ENCODE assay signal across 9 cellular contexts in genomic region chr10:79116801-79117723, GRCh38. TPM values are rescaled to one million over a fixed set of nuclear protein-coding genes. Genes with fewer than 3 reads are reported as not detected.
DNase-seq lines count a peak whose midpoint lies in the region; ATAC-seq and TF ChIP-seq lines count a peak whose summit lies in the region.
"Had no signal": no experiment of that assay in that cellular context is flagged by ENCODE, and none has a peak within 500 bp of the region (broad histone marks: within the 10 kb centered on the region; RNA-seq: fewer than 3 reads in every experiment).

No MANE protein-coding gene starts in this region.

- H3K4me1 ChIP-seq in adrenal gland (replicated peaks in 1 of 2), result peaks cover 27 to 48% of the 10 kb centered on the region in 2 donors
- H3K4me1 ChIP-seq in foreskin keratinocyte, result no peaks in the 10 kb centered on the region
- H3K4me1 ChIP-seq in hepatocyte (ENCODE audit: insufficient read depth), result peaks cover 48% of the 10 kb centered on the region

- TF ChIP-seq POLR2A in adrenal gland (IDR thresholded peaks at IDR 0.05), result no peak

- ATAC-seq in GM18868 (IDR thresholded peaks at IDR 0.05; ENCODE audit: unreplicated experiment) (peak; percentile 63), HG02678 (IDR thresholded peaks at IDR 0.05; ENCODE audit: unreplicated experiment) (peak; percentile 87), foreskin keratinocyte (no peak)
- peak in 1 of 2 donors; percentile 26 for ATAC-seq in natural killer cell treated with Interleukin-12 subunit alpha and Interleukin-12 subunit beta and Interleukin-15 and Interleukin-18, amount 100 ng/mL, for 72 hours

- H3K79me2 ChIP-seq in hepatocyte, result peaks cover 98% of the 10 kb centered on the region

- H3K27me3 ChIP-seq in adrenal gland (no peaks in the 10 kb centered on the region), foreskin keratinocyte (no peaks in the 10 kb centered on the region), hepatocyte (no peaks in the 10 kb centered on the region)

- no peak overlapping the region for H2AFZ ChIP-seq in hepatocyte

- H3K9me3 ChIP-seq in adrenal gland (replicated peaks in 1 of 3), result no peaks in the 10 kb centered on the region
- H3K9me3 ChIP-seq in hepatocyte (ENCODE audit: low read depth), result no peaks in the 10 kb centered on the region

- peak overlapping the region; percentile 39 for H3K4me3 Mint-ChIP-seq in natural killer cell treated with Interleukin-12 subunit alpha and Interleukin-12 subunit beta and Interleukin-15 and Interleukin-18, amount 100 ng/mL, for 72 hours

- H3K9me3 Mint-ChIP-seq in natural killer cell treated with Interleukin-12 subunit alpha and Interleukin-12 subunit beta and Interleukin-15 and Interleukin-18, amount 100 ng/mL, for 72 hours, result no peaks in the 10 kb centered on the region
- H3K9me3 Mint-ChIP-seq: IgD-negative memory B cell had no signal

- H3K4me1 Mint-ChIP-seq in natural killer cell treated with Interleukin-12 subunit alpha and Interleukin-12 subunit beta and Interleukin-15 and Interleukin-18, amount 100 ng/mL, for 72 hours (ENCODE audit: low read depth in 2 of 2), result peaks cover 44 to 64% of the 10 kb centered on the region in 2 donors

- H3K36me3 Mint-ChIP-seq in natural killer cell treated with Interleukin-12 subunit alpha and Interleukin-12 subunit beta and Interleukin-15 and Interleukin-18, amount 100 ng/mL, for 72 hours, result no peaks in the 10 kb centered on the region

- intact Hi-C loops in adrenal gland (cut with DNase I), result no loop called here

- peak overlapping the region in 1 of 2 donors; percentile 15 for H3K27ac Mint-ChIP-seq in natural killer cell treated with Interleukin-12 subunit alpha and Interleukin-12 subunit beta and Interleukin-15 and Interleukin-18, amount 100 ng/mL, for 72 hours
- H3K27ac Mint-ChIP-seq: IgD-negative memory B cell had no signal

- H3K36me3 ChIP-seq in adrenal gland (replicated peaks in 1 of 2), result peaks cover 0 to 20% of the 10 kb centered on the region in 2 donors
- no peaks in the 10 kb centered on the region for H3K36me3 ChIP-seq in hepatocyte (replicated peaks; ENCODE audit: insufficient read depth, low read depth)

- H3K4me3 ChIP-seq in adrenal gland, result no peak overlapping the region
- H3K4me3 ChIP-seq in hepatocyte, result no peak overlapping the region

- TF ChIP-seq CTCF in adrenal gland (IDR thresholded peaks at IDR 0.05) (no peak), foreskin keratinocyte (conservative IDR thresholded peaks at IDR 0.05) (no peak), hepatocyte (IDR thresholded peaks at IDR 0.05; ENCODE audit: poor library complexity) (no peak)

- H3K27me3 Mint-ChIP-seq in natural killer cell treated with Interleukin-12 subunit alpha and Interleukin-12 subunit beta and Interleukin-15 and Interleukin-18, amount 100 ng/mL, for 72 hours, result no peaks in the 10 kb centered on the region

- H3K27ac ChIP-seq in adrenal gland (peak overlapping the region in 3 of 5 donors; percentile 10 to 65 (median 23)), foreskin keratinocyte (no peak overlapping the region), hepatocyte (no peak overlapping the region)

- DNase-seq in adrenal gland, result peak in 6 of 7 donors; percentile 53 to 78 (median 62)
- no peak for DNase-seq in natural killer cell treated with Interleukin-12 subunit alpha and Interleukin-12 subunit beta and Interleukin-15 and Interleukin-18, amount 100 ng/mL, for 72 hours (ENCODE audit: low spot score)
- no peak for DNase-seq in foreskin keratinocyte
- DNase-seq in stimulated activated naive CD4-positive, alpha-beta T cell treated with Interleukin-2 at 50 U/mL for 16 hours (lab: John Stamatoyannopoulos, UW), result no peak
- no peak for DNase-seq in hepatocyte (ENCODE audit: low spot score)
- no peak for DNase-seq in superior temporal gyrus (ENCODE audit: extremely low spot score)

- no peak overlapping the region for H3K4me2 ChIP-seq in hepatocyte

- peaks cover 94% of the 10 kb centered on the region for H4K20me1 ChIP-seq in hepatocyte (ENCODE audit: insufficient read depth, poor library complexity, severe bottlenecking)

- H3K9me2 ChIP-seq in hepatocyte (replicated peaks; ENCODE audit: insufficient read depth), result no peaks in the 10 kb centered on the region

- 61 to 66% (median 64%) methylated on average over 12 of the region's 12 CpGs for WGBS in adrenal gland, 4 donors
- 68% methylated on average over 12 of the region's 12 CpGs for WGBS in hepatocyte (ENCODE audit: low lambda C conversion rate, missing lambda C conversion rate)

RNA-seq across cellular contexts. Expression of gene ZMIZ1, which starts 48.3 kb away (rescaled TPM):
- total RNA-seq in adrenal gland, result 100 to 1,000 TPM in 1 of 8 donors, 10 to 100 TPM in 7; 47.9 to 113 (median 58.7) TPM
- 100 to 1,000 TPM in 1 of 3 donors, 10 to 100 TPM in 2; 17.9 to 109 (median 32.2) TPM for polyA plus RNA-seq in adrenal gland
- total RNA-seq in natural killer cell treated with Interleukin-12 subunit alpha and Interleukin-12 subunit beta and Interleukin-15 and Interleukin-18, amount 100 ng/mL, for 72 hours, result 10 to 100 TPM; 49.7 to 54.4 TPM
- total RNA-seq in foreskin keratinocyte, result 9.5 and 16.6 TPM in 2 replicates
- polyA plus RNA-seq in foreskin keratinocyte, result 4.2 and 5.9 TPM in 2 replicates
- 16.5 and 30.9 TPM in 2 replicates for total RNA-seq in hepatocyte
- polyA plus RNA-seq in hepatocyte, result 32.4 and 34.4 TPM in 2 replicates

Comparison
In these comparisons a context has a peak if more than half of its experiments do, and no peak if none do; other contexts are left out.
1. DNase-seq: peak in adrenal gland (6 of 7); none in natural killer cell treated with Interleukin-12 subunit alpha and Interleukin-12 subunit beta and Interleukin-15 and Interleukin-18, amount 100 ng/mL, for 72 hours (single experiment), foreskin keratinocyte (0 of 2), stimulated activated naive CD4-positive, alpha-beta T cell treated with Interleukin-2 at 50 U/mL for 16 hours (single experiment), hepatocyte (single experiment) and superior temporal gyrus (single experiment).
2. H3K27ac ChIP-seq: peak in adrenal gland (3 of 5); none in foreskin keratinocyte (single experiment) and hepatocyte (single experiment).